16 cellular contexts compared by ENCODE assay signal in the genomic region with DNA sequence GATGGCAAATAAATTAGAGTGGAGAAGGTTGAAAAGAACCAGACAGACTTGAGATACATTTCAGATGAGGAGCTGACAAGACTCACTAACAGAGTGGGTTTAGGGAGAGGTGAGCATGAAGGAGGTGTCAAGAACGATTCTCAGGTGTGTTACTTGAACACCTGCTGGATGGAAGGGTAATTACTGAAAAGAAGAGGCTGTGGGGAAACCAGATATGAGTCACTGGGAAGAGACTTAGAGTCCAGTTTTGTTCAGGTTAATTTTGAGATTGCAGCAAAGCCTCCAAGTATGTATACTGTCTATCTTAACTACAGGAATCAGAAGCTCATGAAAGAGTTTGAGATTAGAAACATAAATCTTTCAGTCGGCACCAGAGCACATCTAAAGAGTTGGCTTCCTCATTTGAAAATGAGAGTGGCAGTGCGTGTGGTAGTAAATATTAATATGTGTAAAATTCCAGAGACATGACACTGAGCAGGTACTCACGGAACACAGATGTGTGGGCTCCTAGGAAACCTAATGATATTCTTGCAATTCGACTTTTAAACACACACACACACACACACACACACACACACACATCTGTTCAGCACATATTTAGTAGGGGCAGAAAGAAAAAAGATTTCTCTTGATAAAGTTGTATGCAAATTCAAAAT.
"Had no signal": no experiment of that assay in that cellular context is flagged by ENCODE, and none has a peak within 500 bp of the region (broad histone marks: within the 10 kb centered on the region; RNA-seq: fewer than 3 reads in every experiment).

No MANE protein-coding gene starts in this region.

- H3K4me3 ChIP-seq: cardiac muscle cell, left ventricle myocardium inferior, right atrium auricular region, transverse colon had no signal

- H3K36me3 ChIP-seq: cardiac muscle cell, left ventricle myocardium inferior, right atrium auricular region, transverse colon had no signal

- H3K4me1 Mint-ChIP-seq: activated naive CD4-positive, alpha-beta T cell treated with anti-CD3 and anti-CD28 coated beads, Interleukin-2, amount 50 U/mL, for 24 hours; neural crest cell had no signal

- ATAC-seq: effector memory CD8-positive, alpha-beta T cell had no signal

- H3K9me3 ChIP-seq: right atrium auricular region, transverse colon had no signal

- DNase-seq: activated CD4-positive, alpha-beta T cell treated with anti-CD3 and anti-CD28 coated beads, Interleukin-2, amount 50 U/mL, for 4 hours; activated gamma-delta T cell; effector memory CD8-positive, alpha-beta T cell; kidney; left ventricle myocardium inferior; stimulated activated CD4-positive, alpha-beta T cell treated with anti-CD3 and anti-CD28 coated beads, Interleukin-12 subunit alpha, Interleukin-12 subunit beta, amount 100 ng/mL, for 4 hours; stimulated activated CD4-positive, alpha-beta T cell treated with anti-CD3 and anti-CD28 coated beads, Interleukin-1b, Interleukin-23, amount 100 ng/mL, for 48 hours; stimulated activated naive CD4-positive, alpha-beta T cell treated with Interleukin-2 at 50 U/mL for 16 hours; substantia nigra; T-helper 2 cell; transverse colon had no signal

- H3K4me3 Mint-ChIP-seq: activated naive CD4-positive, alpha-beta T cell treated with anti-CD3 and anti-CD28 coated beads, Interleukin-2, amount 50 U/mL, for 24 hours; effector memory CD8-positive, alpha-beta T cell; neural crest cell had no signal

- H3K27ac ChIP-seq: cardiac muscle cell, left ventricle myocardium inferior, right atrium auricular region, transverse colon had no signal

- H3K36me3 Mint-ChIP-seq: activated naive CD4-positive, alpha-beta T cell treated with anti-CD3 and anti-CD28 coated beads, Interleukin-2, amount 50 U/mL, for 24 hours had no signal

- H3K27me3 Mint-ChIP-seq: activated naive CD4-positive, alpha-beta T cell treated with anti-CD3 and anti-CD28 coated beads, Interleukin-2, amount 50 U/mL, for 24 hours; effector memory CD8-positive, alpha-beta T cell; progenitor cell of endocrine pancreas had no signal

- H3K9me3 Mint-ChIP-seq: neural crest cell had no signal

- H3K4me1 ChIP-seq: left ventricle myocardium inferior, right atrium auricular region, transverse colon had no signal

- H3K27me3 ChIP-seq: cardiac muscle cell, right atrium auricular region, transverse colon had no signal

- H3K27ac Mint-ChIP-seq: activated naive CD4-positive, alpha-beta T cell treated with anti-CD3 and anti-CD28 coated beads, Interleukin-2, amount 50 U/mL, for 24 hours; effector memory CD8-positive, alpha-beta T cell; progenitor cell of endocrine pancreas had no signal
